ENCODE assay signal across 17 cellular contexts in genomic region chr14:55057919-55058318, GRCh38. TPM values are rescaled to one million over a fixed set of nuclear protein-coding genes. Genes with fewer than 3 reads are reported as not detected.
A peak's percentile ranks its signal among the peaks of the same experiment; 100 is the strongest.
DNase-seq lines count a peak whose midpoint lies in the region; ATAC-seq and TF ChIP-seq lines count a peak whose summit lies in the region.
"Had no signal": no experiment of that assay in that cellular context is flagged by ENCODE, and none has a peak within 500 bp of the region (broad histone marks: within the 10 kb centered on the region; RNA-seq: fewer than 3 reads in every experiment).

No MANE protein-coding gene starts in this region.

- H2BK12ac ChIP-seq in trophoblast cell (ENCODE audit: low read length), result no peak overlapping the region

- no peak overlapping the region for H3K18ac ChIP-seq in trophoblast cell (ENCODE audit: low read length)

- H3K9ac ChIP-seq in trophoblast cell (ENCODE audit: low read length), result no peak overlapping the region

- H3K79me2 ChIP-seq in trophoblast cell (ENCODE audit: control insufficient read depth, insufficient read depth, low read length, poor library complexity), result peaks cover 9% of the 10 kb centered on the region

- H3K27ac Mint-ChIP-seq in IgD-negative memory B cell, result peak overlapping the region in 2 of 3 donors; percentile 59 to 83
- no peak overlapping the region for H3K27ac Mint-ChIP-seq in activated CD4-positive, alpha-beta memory T cell treated with anti-CD3 and anti-CD28 coated beads for 36 hours
- H3K27ac Mint-ChIP-seq: GM23338, H9 had no signal

- H3K4me2 ChIP-seq in trophoblast cell (ENCODE audit: low read length), result no peak overlapping the region
- H3K4me2 ChIP-seq: GM23338 had no signal

- peak overlapping the region; percentile 90 for H3K4ac ChIP-seq in trophoblast cell (ENCODE audit: low read depth, low read length)

- ATAC-seq in HG02571 (IDR thresholded peaks at IDR 0.05; ENCODE audit: unreplicated experiment), result no peak
- ATAC-seq: GM23338 had no signal

- in situ Hi-C loops in G401 (cut with HindIII; ENCODE audit: low sequenced_read_pairs), result no loop called here

- peaks cover 10% of the 10 kb centered on the region for H3K36me3 Mint-ChIP-seq in IgD-negative memory B cell
- peaks cover 39% of the 10 kb centered on the region for H3K36me3 Mint-ChIP-seq in activated CD4-positive, alpha-beta memory T cell treated with anti-CD3 and anti-CD28 coated beads for 36 hours

- TF ChIP-seq CTCF in RWPE1 (conservative IDR thresholded peaks at IDR 0.05; ENCODE audit: low read depth), result no peak

- H3K4me1 ChIP-seq in trophoblast cell (ENCODE audit: control insufficient read depth in 1 of 2, insufficient read depth in 2 of 2, low read length in 2 of 2), result no peaks in the 10 kb centered on the region

- H4K8ac ChIP-seq in trophoblast cell (ENCODE audit: low read depth, low read length), result no peak overlapping the region

- no peak overlapping the region for H4K12ac ChIP-seq in trophoblast cell (ENCODE audit: low read depth, low read length)

- WGBS in trophoblast cell (ENCODE audit: extremely low coverage, insufficient coverage, insufficient read length), result no CpG with 5 or more reads among the region's 5 CpGs

- intact Hi-C loops in activated CD4-positive, alpha-beta memory T cell treated with anti-CD3 and anti-CD28 coated beads for 36 hours (cut with micrococcal nuclease), result no loop called here

- H3K79me1 ChIP-seq in trophoblast cell (ENCODE audit: low read length), result no peaks in the 10 kb centered on the region

- H3K27me3 ChIP-seq in trophoblast cell (ENCODE audit: insufficient read depth, low read length), result no peaks in the 10 kb centered on the region
- H3K27me3 ChIP-seq: BE2C had no signal

- H2AFZ ChIP-seq in trophoblast cell (ENCODE audit: insufficient read depth, low read length, poor library complexity), result no peak overlapping the region
- H2AFZ ChIP-seq: GM23338 had no signal

- H3K27ac ChIP-seq in trophoblast cell (ENCODE audit: low read depth, low read length), result no peak overlapping the region
- no peak overlapping the region for H3K27ac ChIP-seq in RWPE1
- H3K27ac ChIP-seq: HL-60 had no signal

- H2BK120ac ChIP-seq in trophoblast cell (ENCODE audit: insufficient read depth, low read length, poor library complexity), result no peak overlapping the region

- H2BK5ac ChIP-seq in trophoblast cell (ENCODE audit: low read depth, low read length, poor library complexity), result no peak overlapping the region

- peaks cover 25 to 44% (median 27%) of the 10 kb centered on the region in 3 donors for H3K4me1 Mint-ChIP-seq in IgD-negative memory B cell
- peaks cover 44% of the 10 kb centered on the region for H3K4me1 Mint-ChIP-seq in activated CD4-positive, alpha-beta memory T cell treated with anti-CD3 and anti-CD28 coated beads for 36 hours (ENCODE audit: low read depth)

- no peak overlapping the region for H4K91ac ChIP-seq in trophoblast cell (ENCODE audit: low read depth, low read length)

- H3K4me3 ChIP-seq in trophoblast cell (ENCODE audit: low read depth, low read length), result no peak overlapping the region
- H3K4me3 ChIP-seq: GM23338 had no signal

- peak; percentile 57 for DNase-seq in G401 (ENCODE audit: low spot score)
- DNase-seq in cerebellum (ENCODE audit: low spot score), result peak; percentile 66
- DNase-seq in trophoblast cell, result no peak
- DNase-seq in NCI-H2227 treated with DMSO at 0.1 percent for 48 hours (lab: John Stamatoyannopoulos, UW), result no peak
- no peak for DNase-seq in activated CD4-positive, alpha-beta memory T cell treated with anti-CD3 and anti-CD28 coated beads for 36 hours
- no peak for DNase-seq in RWPE1 (ENCODE audit: low spot score)
- DNase-seq: BE2C; CD4-positive, CD25-positive, alpha-beta regulatory T cell; CD8-positive, alpha-beta memory T cell; COR-L47; GDM1; H9; KBM-7 had no signal

- no peaks in the 10 kb centered on the region for H3K27me3 Mint-ChIP-seq in IgD-negative memory B cell
- H3K27me3 Mint-ChIP-seq in activated CD4-positive, alpha-beta memory T cell treated with anti-CD3 and anti-CD28 coated beads for 36 hours, result no peaks in the 10 kb centered on the region
- H3K27me3 Mint-ChIP-seq: CD4-positive, CD25-positive, alpha-beta regulatory T cell; CD8-positive, alpha-beta memory T cell had no signal

- H3K36me3 ChIP-seq in trophoblast cell (ENCODE audit: control insufficient read depth in 1 of 2, insufficient read depth in 2 of 2, low read length in 2 of 2), result peaks cover 16 to 19% of the 10 kb centered on the region in 2 experiments

- peak overlapping the region in 1 of 4 donors; percentile 53 for H3K4me3 Mint-ChIP-seq in IgD-negative memory B cell
- no peak overlapping the region for H3K4me3 Mint-ChIP-seq in activated CD4-positive, alpha-beta memory T cell treated with anti-CD3 and anti-CD28 coated beads for 36 hours
- H3K4me3 Mint-ChIP-seq: CD4-positive, CD25-positive, alpha-beta regulatory T cell; CD8-positive, alpha-beta memory T cell; GM23338; H9 had no signal

- H3K14ac ChIP-seq in trophoblast cell (ENCODE audit: low read length), result no peak overlapping the region

- H3K23ac ChIP-seq in trophoblast cell (ENCODE audit: low read length), result no peak overlapping the region

- H3K9me3 Mint-ChIP-seq in IgD-negative memory B cell, result no peaks in the 10 kb centered on the region
- H3K9me3 Mint-ChIP-seq in activated CD4-positive, alpha-beta memory T cell treated with anti-CD3 and anti-CD28 coated beads for 36 hours, result no peaks in the 10 kb centered on the region
- H3K9me3 Mint-ChIP-seq: CD8-positive, alpha-beta memory T cell; GM23338; H9 had no signal

- CTCF ChIA-PET in activated CD4-positive, alpha-beta memory T cell treated with anti-CD3 and anti-CD28 coated beads for 36 hours (lab: Charles Lee), result no interaction called here
- CTCF ChIA-PET in RWPE1 (lab: Yijun Ruan, JAX), result no interaction called here

- POLR2A ChIA-PET in activated CD4-positive, alpha-beta memory T cell treated with anti-CD3 and anti-CD28 coated beads for 36 hours (lab: Charles Lee), result interaction anchor here (0.6 kb wide), 1 partner anchor 53 kb away, joined by 3 read pairs; no protein-coding TSS in a partner anchor
- POLR2A ChIA-PET in RWPE1 (lab: Yijun Ruan, JAX; ENCODE audit: low non-redundant PET), result interaction anchor here (0.7 kb wide), 1 partner anchor 398 kb away, joined by 4 read pairs; no protein-coding TSS in a partner anchor

- H2AK5ac ChIP-seq in trophoblast cell (ENCODE audit: low read length), result no peak overlapping the region

- no peaks in the 10 kb centered on the region for H3K9me3 ChIP-seq in trophoblast cell (ENCODE audit: insufficient read depth, low read depth, low read length)
- H3K9me3 ChIP-seq: BE2C had no signal

RNA-seq across cellular contexts. Expression of gene MAPK1IP1L, which starts 6.5 kb away (rescaled TPM):
- 17.6 and 33.1 TPM in 2 replicates for total RNA-seq in G401 (2014; rRNA removed; shearing (Covaris generic))
- 119 TPM for polyA plus RNA-seq in IgD-negative memory B cell
- 30.8 TPM for total RNA-seq in cerebellum
- polyA plus RNA-seq in trophoblast cell (2013), result 125 and 127 TPM in 2 replicates
- 10 to 100 TPM; 85.5 to 89.1 TPM for total RNA-seq in activated CD4-positive, alpha-beta memory T cell treated with anti-CD3 and anti-CD28 coated beads for 36 hours

RNA-seq across cellular contexts. Expression of gene SOCS4, which starts 30.9 kb away (rescaled TPM):
- total RNA-seq in G401 (2014; rRNA removed; shearing (Covaris generic)), result 8.0 and 12.8 TPM in 2 replicates
- 2.2 TPM for polyA plus RNA-seq in IgD-negative memory B cell
- 37.2 TPM for total RNA-seq in cerebellum
- polyA plus RNA-seq in trophoblast cell (2013), result 10.2 and 10.6 TPM in 2 replicates
- 10 to 100 TPM; 24.4 to 25.3 TPM for total RNA-seq in activated CD4-positive, alpha-beta memory T cell treated with anti-CD3 and anti-CD28 coated beads for 36 hours

RNA-seq across cellular contexts. Expression of gene WDHD1, which starts 31.0 kb away (rescaled TPM):
- total RNA-seq in G401 (2014; rRNA removed; shearing (Covaris generic)), result 14.8 and 20.7 TPM in 2 replicates
- polyA plus RNA-seq in IgD-negative memory B cell, result 3.9 TPM
- total RNA-seq in cerebellum, result 13.0 TPM
- polyA plus RNA-seq in trophoblast cell (2013), result 10.4 and 11.4 TPM in 2 replicates
- total RNA-seq in activated CD4-positive, alpha-beta memory T cell treated with anti-CD3 and anti-CD28 coated beads for 36 hours, result 10 to 100 TPM; 62.4 to 63.2 TPM

Comparison
In these comparisons a context has a peak if more than half of its experiments do, and no peak if none do; other contexts are left out.
1. DNase-seq: peak in G401 (single experiment) and cerebellum (single experiment); none in trophoblast cell (0 of 2), NCI-H2227 treated with DMSO at 0.1 percent for 48 hours (single experiment), activated CD4-positive, alpha-beta memory T cell treated with anti-CD3 and anti-CD28 coated beads for 36 hours (single experiment) and RWPE1 (single experiment).